In the genomic region with DNA sequence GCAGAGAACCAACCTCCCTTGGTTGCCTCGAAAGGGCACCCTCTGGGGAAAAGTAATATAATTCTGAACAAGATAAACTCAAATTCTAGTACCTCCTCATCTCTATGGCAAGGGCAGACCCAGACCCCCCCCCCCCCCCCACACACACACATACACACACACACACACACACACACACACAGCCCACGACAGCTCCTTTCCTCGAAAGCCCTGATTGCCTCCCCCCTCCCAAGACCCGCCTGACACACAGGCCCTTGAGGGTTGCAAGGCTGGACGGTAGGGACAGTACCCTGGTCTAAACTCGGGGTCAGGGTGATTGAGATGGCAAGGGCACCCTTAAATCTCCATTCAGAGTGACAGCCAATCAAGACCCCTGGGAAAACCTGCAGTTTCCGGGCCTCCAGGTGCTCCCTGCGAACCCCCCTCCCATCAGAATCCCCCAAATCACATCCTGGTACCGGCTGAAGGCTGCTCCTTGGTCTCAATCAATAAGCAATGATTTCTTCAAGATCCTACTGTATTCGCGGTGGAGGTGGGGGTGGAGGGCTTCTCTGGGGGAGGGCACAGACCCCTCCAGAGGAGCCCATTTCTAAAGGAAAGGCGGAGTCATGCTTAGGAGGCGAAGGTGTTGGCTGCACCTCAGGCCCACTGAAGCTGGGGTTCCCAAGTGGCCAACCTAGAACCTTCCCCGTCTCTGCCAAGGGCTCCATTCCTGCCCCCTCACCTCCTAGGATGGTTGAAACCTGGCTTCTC, we compare ENCODE assay signal across 1 cellular context.
TF ChIP-seq lines count a peak whose summit lies in the region.

No MANE protein-coding gene starts in this region.

TF ChIP-seq in SK-N-SH treated with all-trans-retinoic acid at 6 μM for 48 hours, 23 proteins besides CTCF, POLR2A, EP300 and RAD21 (continued from another document):
- TF ChIP-seq, protein P1, sequence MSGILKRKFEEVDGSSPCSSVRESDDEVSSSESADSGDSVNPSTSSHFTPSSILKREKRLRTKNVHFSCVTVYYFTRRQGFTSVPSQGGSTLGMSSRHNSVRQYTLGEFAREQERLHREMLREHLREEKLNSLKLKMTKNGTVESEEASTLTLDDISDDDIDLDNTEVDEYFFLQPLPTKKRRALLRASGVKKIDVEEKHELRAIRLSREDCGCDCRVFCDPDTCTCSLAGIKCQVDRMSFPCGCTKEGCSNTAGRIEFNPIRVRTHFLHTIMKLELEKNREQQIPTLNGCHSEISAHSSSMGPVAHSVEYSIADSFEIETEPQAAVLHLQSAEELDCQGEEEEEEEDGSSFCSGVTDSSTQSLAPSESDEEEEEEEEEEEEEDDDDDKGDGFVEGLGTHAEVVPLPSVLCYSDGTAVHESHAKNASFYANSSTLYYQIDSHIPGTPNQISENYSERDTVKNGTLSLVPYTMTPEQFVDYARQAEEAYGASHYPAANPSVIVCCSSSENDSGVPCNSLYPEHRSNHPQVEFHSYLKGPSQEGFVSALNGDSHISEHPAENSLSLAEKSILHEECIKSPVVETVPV (CRISPR knock-in tag; IDR thresholded peaks at IDR 0.05) = no peak
- no peak for TF ChIP-seq BACH2 (CRISPR knock-in tag; IDR thresholded peaks at IDR 0.05; ENCODE audit: borderline replicate concordance)
- TF ChIP-seq ZFP30 (CRISPR knock-in tag; IDR thresholded peaks at IDR 0.05) = no peak
- TF ChIP-seq TOX (CRISPR knock-in tag; IDR thresholded peaks at IDR 0.05; ENCODE audit: borderline replicate concordance) = no peak
- no peak for TF ChIP-seq ARNTL (CRISPR knock-in tag; IDR thresholded peaks at IDR 0.05; ENCODE audit: borderline replicate concordance, low read depth)
- TF ChIP-seq, protein P2, sequence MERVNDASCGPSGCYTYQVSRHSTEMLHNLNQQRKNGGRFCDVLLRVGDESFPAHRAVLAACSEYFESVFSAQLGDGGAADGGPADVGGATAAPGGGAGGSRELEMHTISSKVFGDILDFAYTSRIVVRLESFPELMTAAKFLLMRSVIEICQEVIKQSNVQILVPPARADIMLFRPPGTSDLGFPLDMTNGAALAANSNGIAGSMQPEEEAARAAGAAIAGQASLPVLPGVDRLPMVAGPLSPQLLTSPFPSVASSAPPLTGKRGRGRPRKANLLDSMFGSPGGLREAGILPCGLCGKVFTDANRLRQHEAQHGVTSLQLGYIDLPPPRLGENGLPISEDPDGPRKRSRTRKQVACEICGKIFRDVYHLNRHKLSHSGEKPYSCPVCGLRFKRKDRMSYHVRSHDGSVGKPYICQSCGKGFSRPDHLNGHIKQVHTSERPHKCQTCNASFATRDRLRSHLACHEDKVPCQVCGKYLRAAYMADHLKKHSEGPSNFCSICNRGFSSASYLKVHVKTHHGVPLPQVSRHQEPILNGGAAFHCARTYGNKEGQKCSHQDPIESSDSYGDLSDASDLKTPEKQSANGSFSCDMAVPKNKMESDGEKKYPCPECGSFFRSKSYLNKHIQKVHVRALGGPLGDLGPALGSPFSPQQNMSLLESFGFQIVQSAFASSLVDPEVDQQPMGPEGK (CRISPR knock-in tag; IDR thresholded peaks at IDR 0.05; ENCODE audit: borderline replicate concordance) = no peak
- TF ChIP-seq SNAI2 (CRISPR knock-in tag; IDR thresholded peaks at IDR 0.05) = no peak
- TF ChIP-seq GLIS3 (CRISPR knock-in tag; IDR thresholded peaks at IDR 0.05) = no peak
- TF ChIP-seq ZNF70 (CRISPR knock-in tag; IDR thresholded peaks at IDR 0.05) = no peak
- TF ChIP-seq CSDC2 (CRISPR knock-in tag; IDR thresholded peaks at IDR 0.05) = no peak
- TF ChIP-seq, protein P3, sequence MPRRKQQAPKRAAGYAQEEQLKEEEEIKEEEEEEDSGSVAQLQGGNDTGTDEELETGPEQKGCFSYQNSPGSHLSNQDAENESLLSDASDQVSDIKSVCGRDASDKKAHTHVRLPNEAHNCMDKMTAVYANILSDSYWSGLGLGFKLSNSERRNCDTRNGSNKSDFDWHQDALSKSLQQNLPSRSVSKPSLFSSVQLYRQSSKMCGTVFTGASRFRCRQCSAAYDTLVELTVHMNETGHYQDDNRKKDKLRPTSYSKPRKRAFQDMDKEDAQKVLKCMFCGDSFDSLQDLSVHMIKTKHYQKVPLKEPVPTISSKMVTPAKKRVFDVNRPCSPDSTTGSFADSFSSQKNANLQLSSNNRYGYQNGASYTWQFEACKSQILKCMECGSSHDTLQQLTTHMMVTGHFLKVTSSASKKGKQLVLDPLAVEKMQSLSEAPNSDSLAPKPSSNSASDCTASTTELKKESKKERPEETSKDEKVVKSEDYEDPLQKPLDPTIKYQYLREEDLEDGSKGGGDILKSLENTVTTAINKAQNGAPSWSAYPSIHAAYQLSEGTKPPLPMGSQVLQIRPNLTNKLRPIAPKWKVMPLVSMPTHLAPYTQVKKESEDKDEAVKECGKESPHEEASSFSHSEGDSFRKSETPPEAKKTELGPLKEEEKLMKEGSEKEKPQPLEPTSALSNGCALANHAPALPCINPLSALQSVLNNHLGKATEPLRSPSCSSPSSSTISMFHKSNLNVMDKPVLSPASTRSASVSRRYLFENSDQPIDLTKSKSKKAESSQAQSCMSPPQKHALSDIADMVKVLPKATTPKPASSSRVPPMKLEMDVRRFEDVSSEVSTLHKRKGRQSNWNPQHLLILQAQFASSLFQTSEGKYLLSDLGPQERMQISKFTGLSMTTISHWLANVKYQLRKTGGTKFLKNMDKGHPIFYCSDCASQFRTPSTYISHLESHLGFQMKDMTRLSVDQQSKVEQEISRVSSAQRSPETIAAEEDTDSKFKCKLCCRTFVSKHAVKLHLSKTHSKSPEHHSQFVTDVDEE (CRISPR knock-in tag; IDR thresholded peaks at IDR 0.05) = no peak
- TF ChIP-seq ZNF565 (CRISPR knock-in tag; conservative IDR thresholded peaks at IDR 0.05; ENCODE audit: low read depth) = no peak
- no peak for TF ChIP-seq PPARA (CRISPR knock-in tag; IDR thresholded peaks at IDR 0.05; ENCODE audit: borderline replicate concordance)
- TF ChIP-seq, protein P4, sequence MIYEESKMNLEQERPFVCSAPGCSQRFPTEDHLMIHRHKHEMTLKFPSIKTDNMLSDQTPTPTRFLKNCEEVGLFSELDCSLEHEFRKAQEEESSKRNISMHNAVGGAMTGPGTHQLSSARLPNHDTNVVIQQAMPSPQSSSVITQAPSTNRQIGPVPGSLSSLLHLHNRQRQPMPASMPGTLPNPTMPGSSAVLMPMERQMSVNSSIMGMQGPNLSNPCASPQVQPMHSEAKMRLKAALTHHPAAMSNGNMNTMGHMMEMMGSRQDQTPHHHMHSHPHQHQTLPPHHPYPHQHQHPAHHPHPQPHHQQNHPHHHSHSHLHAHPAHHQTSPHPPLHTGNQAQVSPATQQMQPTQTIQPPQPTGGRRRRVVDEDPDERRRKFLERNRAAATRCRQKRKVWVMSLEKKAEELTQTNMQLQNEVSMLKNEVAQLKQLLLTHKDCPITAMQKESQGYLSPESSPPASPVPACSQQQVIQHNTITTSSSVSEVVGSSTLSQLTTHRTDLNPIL (CRISPR knock-in tag; IDR thresholded peaks at IDR 0.05; ENCODE audit: low read depth) = no peak
- no peak for TF ChIP-seq TCF4 (CRISPR knock-in tag; IDR thresholded peaks at IDR 0.05; ENCODE audit: borderline replicate concordance)
- no peak for TF ChIP-seq OSR1 (CRISPR knock-in tag; IDR thresholded peaks at IDR 0.05)
- no peak for TF ChIP-seq ESRRG (CRISPR knock-in tag; IDR thresholded peaks at IDR 0.05)
- no peak for TF ChIP-seq ZC3H10 (CRISPR knock-in tag; IDR thresholded peaks at IDR 0.05)
